ENCODE assay signal across 1 cellular context in the genomic region with DNA sequence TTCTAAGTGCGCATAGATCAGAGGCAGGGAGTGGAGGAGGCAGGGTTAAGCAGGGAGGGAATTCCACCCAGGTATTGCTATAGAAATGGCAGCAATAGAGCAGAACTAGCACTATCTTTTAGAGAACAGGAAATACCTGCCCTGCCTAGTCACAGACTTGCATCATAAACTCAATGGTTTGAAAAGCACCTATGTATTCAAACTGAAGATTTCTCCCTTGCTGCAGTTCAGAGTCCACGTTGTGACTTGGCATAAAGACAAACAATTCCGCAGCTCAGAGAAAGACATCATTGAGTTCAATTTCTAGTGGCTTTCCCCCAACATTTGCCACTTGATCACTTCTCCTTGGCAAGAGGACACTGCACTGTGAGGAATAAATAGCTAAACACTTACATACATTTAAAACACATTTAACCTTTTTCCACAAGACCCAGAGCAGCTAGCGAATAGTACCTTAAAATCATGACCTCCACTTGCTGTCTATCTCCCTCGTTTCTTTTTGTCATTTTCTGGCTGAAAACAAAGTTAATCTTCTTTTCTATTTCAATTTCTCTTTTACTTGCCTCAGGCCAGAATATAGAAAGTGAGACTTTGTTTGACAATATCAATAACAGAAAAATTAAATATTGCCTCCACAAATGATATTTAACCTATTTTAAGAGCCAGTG.
TF ChIP-seq lines count a peak whose summit lies in the region.

No MANE protein-coding gene starts in this region.

TF ChIP-seq in endothelial cell of umbilical vein, 7 proteins besides CTCF, POLR2A, EP300 and RAD21 (continued from another document):
- TF ChIP-seq, protein P1, sequence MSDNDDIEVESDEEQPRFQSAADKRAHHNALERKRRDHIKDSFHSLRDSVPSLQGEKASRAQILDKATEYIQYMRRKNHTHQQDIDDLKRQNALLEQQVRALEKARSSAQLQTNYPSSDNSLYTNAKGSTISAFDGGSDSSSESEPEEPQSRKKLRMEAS (IDR thresholded peaks at IDR 0.05; ENCODE audit: insufficient read depth, insufficient read length), result no peak
- TF ChIP-seq GATA2 (IDR thresholded peaks at IDR 0.05; ENCODE audit: insufficient read depth, insufficient read length, low read depth, low read length), result no peak
- no peak for TF ChIP-seq FOS (IDR thresholded peaks at IDR 0.05; ENCODE audit: borderline replicate concordance, insufficient read depth, low read length)
TF ChIP-seq in endothelial cell of umbilical vein: peak in this region for 0.
